Comparison of ENCODE assay signal across 2 cellular contexts in genomic region chr9:114539718-114540410, GRCh38.
TF ChIP-seq lines count a peak whose summit lies in the region.

No MANE protein-coding gene starts in this region.

TF ChIP-seq in GM23338, 12 proteins besides CTCF, POLR2A, EP300 and RAD21:
- no peak for TF ChIP-seq ZNF331 (CRISPR knock-in tag; IDR thresholded peaks at IDR 0.05; ENCODE audit: low read depth)
- TF ChIP-seq POLR2AphosphoS5 (IDR thresholded peaks at IDR 0.05; ENCODE audit: low read depth) = no peak
- no peak for TF ChIP-seq EZH2 (IDR thresholded peaks at IDR 0.05; ENCODE audit: low read depth, unreplicated experiment)
- no peak for TF ChIP-seq ZNF462 (CRISPR knock-in tag; IDR thresholded peaks at IDR 0.05)
- TF ChIP-seq ETS1 (IDR thresholded peaks at IDR 0.05) = no peak
- TF ChIP-seq REST (IDR thresholded peaks at IDR 0.05; ENCODE audit: unreplicated experiment) = no peak
- no peak for TF ChIP-seq ZNF114 (CRISPR knock-in tag; IDR thresholded peaks at IDR 0.05)

TF ChIP-seq in GM12878, 131 proteins besides CTCF, POLR2A, EP300 and RAD21:
- TF ChIP-seq NFXL1 (IDR thresholded peaks at IDR 0.05; ENCODE audit: borderline replicate concordance) (no peak), ZBTB40 (IDR thresholded peaks at IDR 0.05; ENCODE audit: borderline replicate concordance) (peak; percentile 28; the same call in 1 of the 2 replicates)
TF ChIP-seq in GM12878: peak in this region for 1.
